33 cellular contexts compared by ENCODE assay signal in the genomic region with DNA sequence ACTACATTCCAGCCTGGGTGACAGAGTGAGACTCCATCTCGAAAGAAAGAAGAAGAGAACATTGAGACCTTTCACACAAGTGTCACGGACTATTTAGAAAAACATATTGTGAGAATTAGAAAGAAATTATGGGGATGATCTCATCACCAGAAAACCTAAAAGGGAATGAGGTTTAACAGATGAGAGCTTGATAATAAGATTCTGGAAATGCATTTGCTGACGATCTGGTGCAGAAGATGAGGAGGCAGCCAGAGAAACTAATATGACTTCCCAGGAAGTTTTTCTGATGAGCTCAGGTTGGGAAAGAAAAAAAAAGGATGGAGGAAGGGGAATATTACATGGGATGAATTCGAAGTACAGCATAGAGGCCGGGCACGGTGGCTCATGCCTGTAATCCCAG. TPM values are rescaled to one million over a fixed set of nuclear protein-coding genes. Genes with fewer than 3 reads are reported as not detected.
"Had no signal": no experiment of that assay in that cellular context is flagged by ENCODE, and none has a peak within 500 bp of the region (broad histone marks: within the 10 kb centered on the region; RNA-seq: fewer than 3 reads in every experiment).

No MANE protein-coding gene starts in this region.

- H3K4me3 ChIP-seq: cardiac muscle cell, MG63 had no signal

- ATAC-seq: activated T-helper 17 cell treated with anti-CD3 and anti-CD28 coated beads, Interleukin-2, amount 50 U/mL, for 72 hours; Panc1; T-cell had no signal

- H3K4me1 Mint-ChIP-seq: activated B cell treated with CpG ODN at 0.5 μM for 24 hours had no signal

- H3K27ac Mint-ChIP-seq: activated B cell treated with CpG ODN at 0.5 μM for 24 hours; activated CD4-positive, alpha-beta memory T cell treated with anti-CD3 and anti-CD28 coated beads, Interleukin-2, amount 10 ng/mL, durations not matched to agents 7 days and 5 days; activated CD4-positive, alpha-beta T cell treated with anti-CD3 and anti-CD28 coated beads, Interleukin-2, amount 10 ng/mL, durations not matched to agents 7 days and 5 days; activated naive CD4-positive, alpha-beta T cell treated with anti-CD3 and anti-CD28 coated beads for 36 hours; activated naive CD8-positive, alpha-beta T cell; activated T-helper 17 cell treated with anti-CD3 and anti-CD28 coated beads, Interleukin-2, amount 50 U/mL, for 72 hours; T-cell had no signal

- H3K27me3 Mint-ChIP-seq: activated CD4-positive, alpha-beta T cell treated with anti-CD3 and anti-CD28 coated beads, Interleukin-2, amount 10 ng/mL, durations not matched to agents 7 days and 5 days; activated naive CD8-positive, alpha-beta T cell; activated T-helper 17 cell treated with anti-CD3 and anti-CD28 coated beads, Interleukin-2, amount 50 U/mL, for 72 hours; T-cell had no signal

- DNase-seq: activated B cell treated with CpG ODN at 0.5 μM for 24 hours; activated CD4-positive, alpha-beta memory T cell treated with anti-CD3 and anti-CD28 coated beads, Interleukin-2, amount 10 ng/mL, durations not matched to agents 7 days and 5 days; activated CD4-positive, alpha-beta T cell treated with anti-CD3 and anti-CD28 coated beads for 1 hour; activated CD4-positive, alpha-beta T cell treated with anti-CD3 and anti-CD28 coated beads, Interleukin-2, amount 10 ng/mL, durations not matched to agents 7 days and 5 days; activated gamma-delta T cell; activated naive CD4-positive, alpha-beta T cell treated with anti-CD3 and anti-CD28 coated beads for 36 hours; activated T-cell treated with anti-CD3 and anti-CD28 coated beads for 4 hours; activated T-cell treated with anti-CD3 and anti-CD28 coated beads, Interleukin-2, amount 50 U/mL, for 48 hours; brain microvascular endothelial cell; cerebellar nuclear complex; MG63; MV-4-11; NCI-H1092 treated with DMSO at 0.1 percent for 48 hours; NCI-H1417 treated with DMSO at 0.1 percent for 48 hours; NCI-H1694; NCI-H2029; NCI-H2107; NCI-H2171 treated with DMSO at 0.1 percent for 48 hours; NCI-H526; NCI-H774; RPMI8226; SHP77; T-cell; T-helper 2 cell; T1000 had no signal

- H3K36me3 ChIP-seq: brain microvascular endothelial cell, cardiac muscle cell, MG63 had no signal

- H3K9me3 ChIP-seq: MG63 had no signal

- H3K27ac ChIP-seq: brain microvascular endothelial cell, cardiac muscle cell had no signal

- H3K27me3 ChIP-seq: brain microvascular endothelial cell, cardiac muscle cell, MG63 had no signal

- H3K9me3 Mint-ChIP-seq: activated B cell treated with CpG ODN at 0.5 μM for 24 hours; activated CD4-positive, alpha-beta T cell treated with anti-CD3 and anti-CD28 coated beads, Interleukin-2, amount 10 ng/mL, durations not matched to agents 7 days and 5 days; activated naive CD4-positive, alpha-beta T cell treated with anti-CD3 and anti-CD28 coated beads for 36 hours; activated T-helper 17 cell treated with anti-CD3 and anti-CD28 coated beads, Interleukin-2, amount 50 U/mL, for 72 hours; T-cell had no signal

- H3K36me3 Mint-ChIP-seq: T-cell had no signal

- H3K4me3 Mint-ChIP-seq: activated B cell treated with CpG ODN at 0.5 μM for 24 hours; activated CD4-positive, alpha-beta memory T cell treated with anti-CD3 and anti-CD28 coated beads, Interleukin-2, amount 10 ng/mL, durations not matched to agents 7 days and 5 days; activated CD4-positive, alpha-beta T cell treated with anti-CD3 and anti-CD28 coated beads, Interleukin-2, amount 10 ng/mL, durations not matched to agents 7 days and 5 days; activated naive CD4-positive, alpha-beta T cell treated with anti-CD3 and anti-CD28 coated beads for 36 hours; activated naive CD8-positive, alpha-beta T cell; activated T-helper 17 cell treated with anti-CD3 and anti-CD28 coated beads, Interleukin-2, amount 50 U/mL, for 72 hours; T-cell had no signal

RNA-seq across cellular contexts. Expression of gene APOH, which starts 10.8 kb away (rescaled TPM):
- total RNA-seq: activated B cell treated with CpG ODN at 0.5 μM for 24 hours; activated CD4-positive, alpha-beta memory T cell treated with anti-CD3 and anti-CD28 coated beads, Interleukin-2, amount 10 ng/mL, durations not matched to agents 7 days and 5 days; activated CD4-positive, alpha-beta T cell treated with anti-CD3 and anti-CD28 coated beads, Interleukin-2, amount 10 ng/mL, durations not matched to agents 7 days and 5 days; activated CD8-positive, alpha-beta memory T cell treated with anti-CD3 and anti-CD28 coated beads for 36 hours; activated naive CD4-positive, alpha-beta T cell treated with anti-CD3 and anti-CD28 coated beads for 36 hours; activated T-helper 17 cell treated with anti-CD3 and anti-CD28 coated beads, Interleukin-2, amount 50 U/mL, for 72 hours; cardiac muscle cell; NCI-H460; OCI-LY7; SK-MEL-5 had no signal
- polyA plus RNA-seq: cardiac muscle cell had no signal
